ENCODE assay signal across 1 cellular context in genomic region chr12:31991815-31992214, GRCh38.
TF ChIP-seq lines count a peak whose summit lies in the region.

No MANE protein-coding gene starts in this region.

TF ChIP-seq in SK-N-SH treated with all-trans-retinoic acid at 6 μM for 48 hours, 23 proteins besides CTCF, POLR2A, EP300 and RAD21 (continued from another document):
- TF ChIP-seq ZNF70 (CRISPR knock-in tag; IDR thresholded peaks at IDR 0.05) (no peak), POU6F1 (CRISPR knock-in tag; IDR thresholded peaks at IDR 0.05; ENCODE audit: borderline replicate concordance, low read depth) (no peak), RARB (CRISPR knock-in tag; IDR thresholded peaks at IDR 0.05) (no peak), ZFP30 (CRISPR knock-in tag; IDR thresholded peaks at IDR 0.05) (no peak), CSRNP3 (CRISPR knock-in tag; IDR thresholded peaks at IDR 0.05) (no peak), ISL1 (CRISPR knock-in tag; IDR thresholded peaks at IDR 0.05) (no peak), TOX (CRISPR knock-in tag; IDR thresholded peaks at IDR 0.05; ENCODE audit: borderline replicate concordance) (no peak), TSHZ2 (CRISPR knock-in tag; IDR thresholded peaks at IDR 0.05) (no peak), BACH2 (CRISPR knock-in tag; IDR thresholded peaks at IDR 0.05; ENCODE audit: borderline replicate concordance) (no peak), CSDC2 (CRISPR knock-in tag; IDR thresholded peaks at IDR 0.05) (no peak)
